Comparison of ENCODE assay signal across 8 cellular contexts in genomic region chr1:223834660-223835263, GRCh38. TPM values are rescaled to one million over a fixed set of nuclear protein-coding genes. Genes with fewer than 3 reads are reported as not detected.
DNase-seq lines count a peak whose midpoint lies in the region; ATAC-seq lines count a peak whose summit lies in the region.
"Had no signal": no experiment of that assay in that cellular context is flagged by ENCODE, and none has a peak within 500 bp of the region (broad histone marks: within the 10 kb centered on the region; RNA-seq: fewer than 3 reads in every experiment).

No MANE protein-coding gene starts in this region.

- H3K4me2 ChIP-seq in skeletal muscle satellite cell (ENCODE audit: low read length) = peak overlapping the region; percentile 78

- H3K27me3 ChIP-seq in SJSA1 (replicated peaks) (no peaks in the 10 kb centered on the region), skeletal muscle satellite cell (ENCODE audit: control insufficient read depth, insufficient read depth, low read length) (no peaks in the 10 kb centered on the region)

- peaks cover 45% of the 10 kb centered on the region for H3K4me1 ChIP-seq in SJSA1 (replicated peaks)
- H3K4me1 ChIP-seq in skeletal muscle satellite cell (ENCODE audit: control insufficient read depth, insufficient read depth, low read length) = peaks cover 54% of the 10 kb centered on the region

- no peaks in the 10 kb centered on the region for H3K9me3 ChIP-seq in SJSA1 (replicated peaks)
- no peaks in the 10 kb centered on the region for H3K9me3 ChIP-seq in skeletal muscle satellite cell (replicated peaks; ENCODE audit: low read length)

- no peak for ATAC-seq in GM21526 (IDR thresholded peaks at IDR 0.05; ENCODE audit: low FRiP score, unreplicated experiment)

- H3K4me3 ChIP-seq in SJSA1 (no peak overlapping the region), skeletal muscle satellite cell (ENCODE audit: low read length) (peak overlapping the region; percentile 52)

- H3K27ac ChIP-seq in SJSA1 = peak overlapping the region; percentile 65

- H3K36me3 ChIP-seq in SJSA1 (no peaks in the 10 kb centered on the region), skeletal muscle satellite cell (ENCODE audit: insufficient read depth, low read length) (no peaks in the 10 kb centered on the region)

- DNase-seq in GM04503 (ENCODE audit: low read depth) (peak; percentile 26), SJSA1 (ENCODE audit: low read depth in 1 of 2, low spot score in 2 of 2) (peak in 1 of 2 experiments; percentile 57), fibroblast of peridontal ligament (ENCODE audit: extremely low read depth) (peak; percentile 87), ureter (ENCODE audit: low spot score) (no peak), cerebellar nuclear complex (lab: John Stamatoyannopoulos, UW) (no peak)
- DNase-seq: stimulated activated CD8-positive, alpha-beta memory T cell treated with anti-CD3 and anti-CD28 coated beads, Interleukin-4, amount 100 ng/mL, for 48 hours had no signal

- peak overlapping the region; percentile 81 for H3K9ac ChIP-seq in skeletal muscle satellite cell (ENCODE audit: low read depth, low read length)

RNA-seq across cellular contexts. Expression of gene TP53BP2, which starts 11.0 kb away (rescaled TPM):
- 32.9 and 40.4 TPM in 2 replicates for total RNA-seq in SJSA1 (2014; rRNA removed; shearing (Covaris generic))
- 19.4 and 21.0 TPM in 2 replicates for total RNA-seq in skeletal muscle satellite cell (2012; rRNA removed)
- total RNA-seq in ureter = 34.6 TPM

Comparison
In these comparisons a context has a peak if more than half of its experiments do, and no peak if none do; other contexts are left out.
1. DNase-seq: peak in GM04503 (single experiment) and fibroblast of peridontal ligament (single experiment); none in ureter (single experiment) and cerebellar nuclear complex (0 of 2).